ENCODE assay signal across 31 cellular contexts in genomic region chr14:34475163-34475562, GRCh38. TPM values are rescaled to one million over a fixed set of nuclear protein-coding genes. Genes with fewer than 3 reads are reported as not detected.
DNase-seq lines count a peak whose midpoint lies in the region; ATAC-seq, FAIRE-seq and TF ChIP-seq lines count a peak whose summit lies in the region.
"Had no signal": no experiment of that assay in that cellular context is flagged by ENCODE, and none has a peak within 500 bp of the region (broad histone marks: within the 10 kb centered on the region; RNA-seq: fewer than 3 reads in every experiment).

No MANE protein-coding gene starts in this region.

- TF ChIP-seq CTCF in HepG2 (CRISPR knock-in tag; IDR thresholded peaks at IDR 0.05) = no peak
- no peak for TF ChIP-seq CTCF in right lobe of liver (IDR thresholded peaks at IDR 0.05)

- H4K20me1 ChIP-seq in HepG2 (ENCODE audit: insufficient read depth, low read length) = no peaks in the 10 kb centered on the region
- H4K20me1 ChIP-seq: BLaER1; BLaER1 treated with 17β-estradiol and CSF1 and Interleukin-3, amounts not matched to agents 10 nM and 100 nM had no signal

- in situ Hi-C loops in HepG2 (cut with HindIII; ENCODE audit: extremely low pct_ligation_motif_present, low pct_unique_long_range_greater_than_20kb) = no loop called here

- no peak for TF ChIP-seq RAD21 in HepG2 (CRISPR knock-in tag; IDR thresholded peaks at IDR 0.05)

- FAIRE-seq in HepG2 (lab: Jason Lieb, UNC) = no peak
- FAIRE-seq: A204.1, A549, D721Med had no signal

- H3K27ac ChIP-seq in HepG2 (ENCODE audit: extremely low read length, insufficient read depth, low read length) (no peak overlapping the region), right lobe of liver (no peak overlapping the region)
- H3K27ac ChIP-seq: 22Rv1; A549; BLaER1; BLaER1 treated with 17β-estradiol and CSF1 and Interleukin-3, amounts not matched to agents 10 nM and 100 nM; C4-2B had no signal

- no peak overlapping the region for H3K9ac ChIP-seq in HepG2 (ENCODE audit: insufficient read depth, low read depth, low read length)
- H3K9ac ChIP-seq: BLaER1; BLaER1 treated with 17β-estradiol and CSF1 and Interleukin-3, amounts not matched to agents 10 nM and 100 nM had no signal

- BruUV-seq in HepG2 (replicated peaks; lab: Mats Ljungman, UMichigan) = no TSS peak

- TF ChIP-seq POLR2A in HepG2 (IDR thresholded peaks at IDR 0.05; ENCODE audit: insufficient read depth in 1 of 2, low read depth in 2 of 2, low read length in 2 of 2) = no peak
- TF ChIP-seq POLR2A in right lobe of liver (IDR thresholded peaks at IDR 0.05) = no peak

- ATAC-seq in HepG2 = no peak
- no peak for ATAC-seq in right lobe of liver
- ATAC-seq in left colon = no peak
- ATAC-seq: A549; CD8-positive, alpha-beta T cell had no signal

- 38% methylated on average over 6 of the region's 6 CpGs for WGBS in HepG2 (ENCODE audit: low lambda C conversion rate)
- WGBS in right lobe of liver (ENCODE audit: insufficient coverage, low coverage, low lambda C conversion rate, missing lambda C conversion rate) = 84% methylated on average over 3 of the region's 6 CpGs

- H3K4me2 ChIP-seq in HepG2 (ENCODE audit: low read depth, low read length) = no peak overlapping the region
- H3K4me2 ChIP-seq: A549; BLaER1; BLaER1 treated with 17β-estradiol and CSF1 and Interleukin-3, amounts not matched to agents 10 nM and 100 nM had no signal

- H2AFZ ChIP-seq in HepG2 (ENCODE audit: low read length) = no peak overlapping the region

- POLR2A ChIA-PET in HepG2 (lab: Yijun Ruan, JAX) = interaction anchor here (1.2 kb wide), 1 partner anchor 12 kb away, joined by 3 read pairs; the partner anchor contains the start of gene SPTSSA

- no peaks in the 10 kb centered on the region for H3K9me3 ChIP-seq in HepG2 (ENCODE audit: low read length)
- H3K9me3 ChIP-seq in right lobe of liver = no peaks in the 10 kb centered on the region
- H3K9me3 ChIP-seq in MG63 = no peaks in the 10 kb centered on the region
- H3K9me3 ChIP-seq: A549, BE2C, Caco-2 had no signal

- H3K79me2 ChIP-seq in HepG2 (ENCODE audit: insufficient read depth, low read length) = no peaks in the 10 kb centered on the region

- intact Hi-C loops in HepG2 (cut with micrococcal nuclease; ENCODE audit: unreplicated experiment) (no loop called here), right lobe of liver (cut with DNase I) (no loop called here), left colon (cut with DNase I, micrococcal nuclease) (no loop called here)

- H3K4me1 ChIP-seq in HepG2 (ENCODE audit: insufficient read depth, low read length) = no peaks in the 10 kb centered on the region
- no peaks in the 10 kb centered on the region for H3K4me1 ChIP-seq in right lobe of liver
- H3K4me1 ChIP-seq: A549; BE2C; BLaER1; BLaER1 treated with 17β-estradiol and CSF1 and Interleukin-3, amounts not matched to agents 10 nM and 100 nM; Caco-2 had no signal

- CTCF ChIA-PET in HepG2 (lab: Yijun Ruan, JAX; ENCODE audit: low intra/inter-chr PET ratio, low total read pairs) = no interaction called here

- DNase-seq in HepG2 (ENCODE audit: low spot score) = no peak
- DNase-seq in right lobe of liver = no peak
- no peak for DNase-seq in MG63
- no peak for DNase-seq in left colon
- DNase-seq: 8988T; ACHN; AML-193; BE2C; C1 segment of cervical spinal cord; Caco-2; Calu3; CD4-positive, alpha-beta memory T cell; CD4-positive, alpha-beta T cell; CD4-positive, CD25-positive, alpha-beta regulatory T cell; CD8-positive, alpha-beta memory T cell; CD8-positive, alpha-beta T cell; COR-L47; DMS 273 treated with DMSO at 0.1 percent for 48 hours; DMS153; DMS53; DMS79; DMS79 treated with DMSO at 0.1 percent for 48 hours; DND-41; EL had no signal

- H3K4me3 ChIP-seq in HepG2 (replicated peaks in 1 of 3; ENCODE audit: insufficient read depth in 1 of 3, low read depth in 2 of 3, low read length in 3 of 3) (no peak overlapping the region), right lobe of liver (no peak overlapping the region), MG63 (peak overlapping the region; percentile 27)
- H3K4me3 ChIP-seq: A549; BLaER1; BLaER1 treated with 17β-estradiol and CSF1 and Interleukin-3, amounts not matched to agents 10 nM and 100 nM had no signal

- H3K27me3 ChIP-seq in HepG2 (ENCODE audit: control insufficient read depth in 1 of 2, insufficient read depth in 2 of 2, low read length in 2 of 2) (peaks cover 0 to 1% of the 10 kb centered on the region in 2 experiments; a peak in 1 of 5 replicates), right lobe of liver (no peaks in the 10 kb centered on the region), MG63 (no peaks in the 10 kb centered on the region)
- H3K27me3 ChIP-seq: BE2C; BLaER1; BLaER1 treated with 17β-estradiol and CSF1 and Interleukin-3, amounts not matched to agents 10 nM and 100 nM had no signal

- H3K36me3 ChIP-seq in HepG2 (replicated peaks in 1 of 2; ENCODE audit: control insufficient read depth in 1 of 2, insufficient read depth in 2 of 2, low read length in 2 of 2) (no peaks in the 10 kb centered on the region), right lobe of liver (no peaks in the 10 kb centered on the region), MG63 (no peaks in the 10 kb centered on the region)
- H3K36me3 ChIP-seq: BE2C; BLaER1; BLaER1 treated with 17β-estradiol and CSF1 and Interleukin-3, amounts not matched to agents 10 nM and 100 nM had no signal

- TF ChIP-seq EP300 in HepG2 (IDR thresholded peaks at IDR 0.05; ENCODE audit: low read depth in 2 of 2, low read length in 2 of 2) = no peak
- no peak for TF ChIP-seq EP300 in HepG2 (CRISPR knock-in tag; IDR thresholded peaks at IDR 0.05; ENCODE audit: borderline replicate concordance)

TF ChIP-seq in HepG2, 621 proteins besides CTCF, POLR2A, EP300 and RAD21:
- no peak for TF ChIP-seq ZNF563 (CRISPR knock-in tag; IDR thresholded peaks at IDR 0.05)
- no peak for TF ChIP-seq ZFP82 (CRISPR knock-in tag; IDR thresholded peaks at IDR 0.05; ENCODE audit: borderline replicate concordance)
- no peak for TF ChIP-seq ZBTB44 (CRISPR knock-in tag; IDR thresholded peaks at IDR 0.05)
- TF ChIP-seq HNRNPK (IDR thresholded peaks at IDR 0.05; ENCODE audit: low read depth, low read length, poor library complexity, severe bottlenecking) = peak; percentile 92
- no peak for TF ChIP-seq MLX (CRISPR knock-in tag; IDR thresholded peaks at IDR 0.05)

RNA-seq across cellular contexts. Expression of gene SPTSSA, which starts 13.1 kb away (rescaled TPM):
- total RNA-seq in HepG2 (2016; rRNA removed; fragmentation: Illumina TruSeq; extraction: Trizol) (19.1 and 26.6 TPM in 2 replicates), right lobe of liver (10 to 100 TPM; 10.6 to 32.0 (median 18.4) TPM), left colon (10 to 100 TPM; 47.4 to 59.1 TPM)
- total RNA-seq in HepG2 (2016; cell fraction: cytosol; rRNA removed; fragmentation: Illumina TruSeq; extraction: Trizol; ENCODE audit: low read depth) = 6.3 and 6.7 TPM in 2 replicates
- total RNA-seq in HepG2 (2016; cell fraction: insoluble cytoplasmic fraction; rRNA removed; fragmentation: Illumina TruSeq; extraction: Trizol) = 21.4 and 27.7 TPM in 2 replicates
- 21.8 and 22.7 TPM in 2 replicates for total RNA-seq in HepG2 (2016; cell fraction: membrane; rRNA removed; fragmentation: Illumina TruSeq; extraction: Trizol)
- total RNA-seq in HepG2 (2016; cell fraction: nucleus; rRNA removed; fragmentation: Illumina TruSeq; extraction: Trizol) = 17.5 and 18.0 TPM in 2 replicates
- polyA plus RNA-seq in HepG2 (2011; rRNA removed) = 71.7 and 86.1 TPM in 2 replicates
- polyA plus RNA-seq in HepG2 (2011; cell fraction: cytosol; rRNA removed) = 77.8 and 91.0 TPM in 2 replicates
- 27.9 and 29.6 TPM in 2 replicates for polyA plus RNA-seq in HepG2 (2011; cell fraction: nucleus; rRNA removed)
- polyA plus RNA-seq in HepG2 (2012) = 81.4 and 85.6 TPM in 2 replicates
- polyA plus RNA-seq in HepG2 (2016; cell fraction: cytosol; fragmentation: Illumina TruSeq; extraction: Trizol; ENCODE audit: low read depth) = 19.6 and 23.2 TPM in 2 replicates
- 98.4 and 103 TPM in 2 replicates for polyA plus RNA-seq in HepG2 (2016; cell fraction: insoluble cytoplasmic fraction; fragmentation: Illumina TruSeq; extraction: Trizol; ENCODE audit: low read depth)
- 54.7 and 54.8 TPM in 2 replicates for polyA plus RNA-seq in HepG2 (2016; cell fraction: membrane; fragmentation: Illumina TruSeq; extraction: Trizol; ENCODE audit: low read depth)
- polyA plus RNA-seq in HepG2 (2016; cell fraction: nucleus; fragmentation: Illumina TruSeq; extraction: Trizol; ENCODE audit: insufficient read depth, low read depth) = 83.9 and 93.7 TPM in 2 replicates
- 56.5 and 79.5 TPM in 2 replicates for polyA minus RNA-seq in HepG2 (2011; rRNA and poly(A)+ RNA removed; ENCODE audit: low replicate concordance)
- polyA minus RNA-seq in HepG2 (2011; cell fraction: cytosol; rRNA and poly(A)+ RNA removed) = 35.3 and 39.6 TPM in 2 replicates
- polyA minus RNA-seq in HepG2 (2011; cell fraction: nucleus; rRNA and poly(A)+ RNA removed) = 15.4 and 17.6 TPM in 2 replicates
- 6.9 and 17.1 TPM in 2 replicates for total RNA-seq in MG63 (2014; rRNA removed; shearing (Covaris generic); ENCODE audit: low replicate concordance)
